In genomic region chr6:2055143-2055542, GRCh38 we compare ENCODE assay signal across 27 cellular contexts.
DNase-seq lines count a peak whose midpoint lies in the region; ATAC-seq, FAIRE-seq and TF ChIP-seq lines count a peak whose summit lies in the region.
"Had no signal": no experiment of that assay in that cellular context is flagged by ENCODE, and none has a peak within 500 bp of the region (broad histone marks: within the 10 kb centered on the region; RNA-seq: fewer than 3 reads in every experiment).

No MANE protein-coding gene starts in this region.

- in situ Hi-C loops in G401 (cut with HindIII; ENCODE audit: low sequenced_read_pairs) = no loop called here

- DNase-seq in stimulated activated naive CD8-positive, alpha-beta T cell treated with anti-CD3 and anti-CD28 coated beads, Interleukin-15, Interleukin-2, amounts not matched to agents 100 U/mL and 50 U/mL, for 24 hours = no peak
- DNase-seq in astrocyte (ENCODE audit: low read depth) (no peak), GOT3 (lab: John Stamatoyannopoulos, UW) (no peak), G401 (ENCODE audit: low spot score) (no peak)
- DNase-seq: 8988T; ACHN; BE2C; C1 segment of cervical spinal cord; CD4-positive, alpha-beta memory T cell; CD4-positive, CD25-positive, alpha-beta regulatory T cell; CD8-positive, alpha-beta memory T cell; COR-L47; DMS 273 treated with DMSO at 0.1 percent for 48 hours; DMS153; DMS53; DMS79; DND-41; GF-D8 had no signal

- no peak for ATAC-seq in stimulated activated naive CD8-positive, alpha-beta T cell treated with anti-CD3 and anti-CD28 coated beads, Interleukin-15, Interleukin-2, amounts not matched to agents 100 U/mL and 50 U/mL, for 24 hours
- no peak for ATAC-seq in HG02759 (IDR thresholded peaks at IDR 0.05; ENCODE audit: unreplicated experiment)

- H3K4me3 ChIP-seq in HEK293 (ENCODE audit: low read depth, low read length) = no peak overlapping the region
- H3K4me3 ChIP-seq in astrocyte (ENCODE audit: insufficient read depth, low read depth, low read length) = no peak overlapping the region
- H3K4me3 ChIP-seq: BLaER1 had no signal

- H3K9me3 ChIP-seq in HEK293 (ENCODE audit: control insufficient read depth, insufficient read depth, low read depth, low read length) (no peaks in the 10 kb centered on the region), astrocyte (ENCODE audit: insufficient read depth, low read depth, low read length) (no peaks in the 10 kb centered on the region)
- H3K9me3 ChIP-seq: BE2C had no signal

- H3K27ac ChIP-seq in HEK293 (ENCODE audit: extremely low read depth, low read depth, low read length) = no peak overlapping the region
- no peak overlapping the region for H3K27ac ChIP-seq in astrocyte (ENCODE audit: low read depth, low read length)
- H3K27ac ChIP-seq: BLaER1 had no signal

- no peaks in the 10 kb centered on the region for H4K20me1 ChIP-seq in astrocyte (ENCODE audit: insufficient read depth, low read length)
- H4K20me1 ChIP-seq: BLaER1 had no signal

- peaks cover under 1% of the 10 kb centered on the region for H3K9me3 Mint-ChIP-seq in stimulated activated naive CD8-positive, alpha-beta T cell treated with anti-CD3 and anti-CD28 coated beads, Interleukin-15, Interleukin-2, amounts not matched to agents 100 ng/mL and 50 ng/mL, for 24 hours
- H3K9me3 Mint-ChIP-seq in astrocyte (ENCODE audit: unreplicated experiment) = peaks cover 3% of the 10 kb centered on the region

- no peaks in the 10 kb centered on the region for H3K27me3 Mint-ChIP-seq in stimulated activated naive CD8-positive, alpha-beta T cell treated with anti-CD3 and anti-CD28 coated beads, Interleukin-15, Interleukin-2, amounts not matched to agents 100 ng/mL and 50 ng/mL, for 24 hours
- no peaks in the 10 kb centered on the region for H3K27me3 Mint-ChIP-seq in astrocyte (ENCODE audit: low read depth, unreplicated experiment)
- H3K27me3 Mint-ChIP-seq: CD4-positive, alpha-beta memory T cell; CD4-positive, CD25-positive, alpha-beta regulatory T cell had no signal

- TF ChIP-seq CTCF in HEK293 (tag by site-specific recombination; IDR thresholded peaks at IDR 0.05) (no peak), astrocyte (IDR thresholded peaks at IDR 0.05; ENCODE audit: insufficient read depth, low read depth, low read length) (no peak)

- POLR2A ChIA-PET in HEK293 (lab: Yijun Ruan, JAX) = no interaction called here

- H3K4me2 ChIP-seq in astrocyte (ENCODE audit: low read length) = no peak overlapping the region
- H3K4me2 ChIP-seq: BLaER1 had no signal

- no peaks in the 10 kb centered on the region for H3K36me3 ChIP-seq in HEK293 (ENCODE audit: control insufficient read depth in 2 of 2, insufficient read depth in 1 of 2, low read length in 2 of 2)
- H3K36me3 ChIP-seq in astrocyte (ENCODE audit: insufficient read depth, low read length) = no peaks in the 10 kb centered on the region
- H3K36me3 ChIP-seq: BE2C, BLaER1 had no signal

- no peak overlapping the region for H2AFZ ChIP-seq in astrocyte (ENCODE audit: low read depth, low read length)

- H3K4me3 Mint-ChIP-seq in stimulated activated naive CD8-positive, alpha-beta T cell treated with anti-CD3 and anti-CD28 coated beads, Interleukin-15, Interleukin-2, amounts not matched to agents 100 ng/mL and 50 ng/mL, for 24 hours = no peak overlapping the region
- no peak overlapping the region for H3K4me3 Mint-ChIP-seq in astrocyte (ENCODE audit: unreplicated experiment)
- H3K4me3 Mint-ChIP-seq: CD14-positive monocyte; CD4-positive, alpha-beta memory T cell; CD4-positive, CD25-positive, alpha-beta regulatory T cell; CD8-positive, alpha-beta memory T cell had no signal

- H3K4me1 Mint-ChIP-seq in stimulated activated naive CD8-positive, alpha-beta T cell treated with anti-CD3 and anti-CD28 coated beads, Interleukin-15, Interleukin-2, amounts not matched to agents 100 ng/mL and 50 ng/mL, for 24 hours (ENCODE audit: low read depth) = no peaks in the 10 kb centered on the region
- H3K4me1 Mint-ChIP-seq in astrocyte (ENCODE audit: low read depth, unreplicated experiment) = no peaks in the 10 kb centered on the region
- H3K4me1 Mint-ChIP-seq: CD14-positive monocyte had no signal

- FAIRE-seq in astrocyte (lab: Jason Lieb, UNC) = peak; percentile 43
- FAIRE-seq: A204.1, G401.6, GM12891, GM19239 had no signal

- peaks cover 21% of the 10 kb centered on the region for H3K36me3 Mint-ChIP-seq in stimulated activated naive CD8-positive, alpha-beta T cell treated with anti-CD3 and anti-CD28 coated beads, Interleukin-15, Interleukin-2, amounts not matched to agents 100 ng/mL and 50 ng/mL, for 24 hours (ENCODE audit: low read depth)
- no peaks in the 10 kb centered on the region for H3K36me3 Mint-ChIP-seq in astrocyte (ENCODE audit: low read depth, unreplicated experiment)

- H3K27ac Mint-ChIP-seq in stimulated activated naive CD8-positive, alpha-beta T cell treated with anti-CD3 and anti-CD28 coated beads, Interleukin-15, Interleukin-2, amounts not matched to agents 100 ng/mL and 50 ng/mL, for 24 hours = peak overlapping the region; percentile 48
- no peak overlapping the region for H3K27ac Mint-ChIP-seq in astrocyte (ENCODE audit: unreplicated experiment)
- H3K27ac Mint-ChIP-seq: CD14-positive monocyte; CD4-positive, alpha-beta memory T cell; CD8-positive, alpha-beta memory T cell had no signal

- CTCF ChIA-PET in HEK293 (lab: Yijun Ruan, JAX) = interaction anchor here (0.7 kb wide), 2 partner anchors 132 to 446 kb away, joined by 3 read pairs; no protein-coding TSS in a partner anchor

- no peaks in the 10 kb centered on the region for H3K79me2 ChIP-seq in astrocyte (ENCODE audit: insufficient read depth, low read length)

- peaks cover 7% of the 10 kb centered on the region; the same call in 1 of the 2 replicates for H3K4me1 ChIP-seq in HEK293 (ENCODE audit: control insufficient read depth, insufficient read depth, low read length)
- no peaks in the 10 kb centered on the region for H3K4me1 ChIP-seq in astrocyte (ENCODE audit: insufficient read depth, low read length)
- H3K4me1 ChIP-seq: BE2C, BLaER1 had no signal

- no peak overlapping the region for H3K9ac ChIP-seq in astrocyte (ENCODE audit: low read length)
- H3K9ac ChIP-seq: BLaER1 had no signal

- H3K27me3 ChIP-seq in astrocyte (ENCODE audit: insufficient read depth, low read length) = no peaks in the 10 kb centered on the region
- H3K27me3 ChIP-seq: BE2C, BLaER1 had no signal

TF ChIP-seq in HEK293, 187 proteins besides CTCF, POLR2A, EP300 and RAD21:
- TF ChIP-seq ZNF558 (tag by site-specific recombination; IDR thresholded peaks at IDR 0.05) = peak; percentile 80
- TF ChIP-seq ZBTB20 (tag by site-specific recombination; IDR thresholded peaks at IDR 0.05) = no peak
- TF ChIP-seq ZNF10 (tag by site-specific recombination; IDR thresholded peaks at IDR 0.05) = no peak
